2 cellular contexts compared by ENCODE assay signal in the genomic region with DNA sequence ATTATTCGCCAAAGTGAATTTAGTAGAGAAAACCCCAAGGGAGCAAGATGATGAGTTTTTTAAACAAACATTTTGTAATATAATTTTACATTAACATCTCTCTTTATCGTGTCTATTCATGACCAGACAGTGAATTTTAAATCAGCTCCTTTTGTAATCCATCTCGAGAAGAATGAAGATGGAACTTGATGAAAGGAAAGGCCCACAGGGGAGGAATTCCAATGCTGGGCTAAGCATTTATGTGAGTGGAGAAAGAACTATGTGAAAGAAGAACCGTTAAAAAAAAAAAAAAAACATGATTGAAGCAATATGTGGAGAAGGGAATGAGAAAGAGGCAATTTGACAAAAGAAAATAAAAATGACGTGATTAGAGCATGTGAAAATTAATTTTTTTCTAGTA.
TF ChIP-seq lines count a peak whose summit lies in the region.

No MANE protein-coding gene starts in this region.

TF ChIP-seq in SK-N-SH, 30 proteins besides CTCF, POLR2A, EP300 and RAD21:
- TF ChIP-seq FOXJ3 (CRISPR knock-in tag; IDR thresholded peaks at IDR 0.05) (no peak), GABPA (IDR thresholded peaks at IDR 0.05; ENCODE audit: low read depth) (no peak), TCF12 (IDR thresholded peaks at IDR 0.05) (no peak), EZH2phosphoT487 (IDR thresholded peaks at IDR 0.05; ENCODE audit: borderline replicate concordance, low read depth) (no peak), MXI1 (IDR thresholded peaks at IDR 0.05; ENCODE audit: low read depth, low read length) (no peak), ELF1 (IDR thresholded peaks at IDR 0.05) (no peak), NRF1 (IDR thresholded peaks at IDR 0.05; ENCODE audit: low read depth, low read length) (no peak), GATA2 (CRISPR knock-in tag; IDR thresholded peaks at IDR 0.05) (no peak), MEF2A (IDR thresholded peaks at IDR 0.05; ENCODE audit: borderline replicate concordance, low read depth) (no peak), POLR2AphosphoS5 (IDR thresholded peaks at IDR 0.05; ENCODE audit: low read depth, low read length) (no peak), TAF1 (IDR thresholded peaks at IDR 0.05; ENCODE audit: borderline replicate concordance, low read depth, low read length) (no peak)
- TF ChIP-seq, protein P1, sequence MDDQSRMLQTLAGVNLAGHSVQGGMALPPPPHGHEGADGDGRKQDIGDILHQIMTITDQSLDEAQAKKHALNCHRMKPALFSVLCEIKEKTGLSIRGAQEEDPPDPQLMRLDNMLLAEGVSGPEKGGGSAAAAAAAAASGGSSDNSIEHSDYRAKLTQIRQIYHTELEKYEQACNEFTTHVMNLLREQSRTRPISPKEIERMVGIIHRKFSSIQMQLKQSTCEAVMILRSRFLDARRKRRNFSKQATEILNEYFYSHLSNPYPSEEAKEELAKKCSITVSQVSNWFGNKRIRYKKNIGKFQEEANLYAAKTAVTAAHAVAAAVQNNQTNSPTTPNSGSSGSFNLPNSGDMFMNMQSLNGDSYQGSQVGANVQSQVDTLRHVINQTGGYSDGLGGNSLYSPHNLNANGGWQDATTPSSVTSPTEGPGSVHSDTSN (IDR thresholded peaks at IDR 0.05), result no peak
- TF ChIP-seq, protein P2, sequence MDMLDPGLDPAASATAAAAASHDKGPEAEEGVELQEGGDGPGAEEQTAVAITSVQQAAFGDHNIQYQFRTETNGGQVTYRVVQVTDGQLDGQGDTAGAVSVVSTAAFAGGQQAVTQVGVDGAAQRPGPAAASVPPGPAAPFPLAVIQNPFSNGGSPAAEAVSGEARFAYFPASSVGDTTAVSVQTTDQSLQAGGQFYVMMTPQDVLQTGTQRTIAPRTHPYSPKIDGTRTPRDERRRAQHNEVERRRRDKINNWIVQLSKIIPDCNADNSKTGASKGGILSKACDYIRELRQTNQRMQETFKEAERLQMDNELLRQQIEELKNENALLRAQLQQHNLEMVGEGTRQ (IDR thresholded peaks at IDR 0.05; ENCODE audit: borderline replicate concordance, low read depth, low read length), result no peak

TF ChIP-seq in SK-N-SH treated with all-trans-retinoic acid at 6 μM for 48 hours, 23 proteins besides CTCF, POLR2A, EP300 and RAD21:
- TF ChIP-seq RARB (CRISPR knock-in tag; IDR thresholded peaks at IDR 0.05) (no peak), ZNF8 (CRISPR knock-in tag; IDR thresholded peaks at IDR 0.05) (no peak)
